In genomic region chr4:139242511-139243051, GRCh38 we compare ENCODE assay signal across 14 cellular contexts. TPM values are rescaled to one million over a fixed set of nuclear protein-coding genes. Genes with fewer than 3 reads are reported as not detected.
A peak's percentile ranks its signal among the peaks of the same experiment; 100 is the strongest.
DNase-seq lines count a peak whose midpoint lies in the region; ATAC-seq and TF ChIP-seq lines count a peak whose summit lies in the region.
"Had no signal": no experiment of that assay in that cellular context is flagged by ENCODE, and none has a peak within 500 bp of the region (broad histone marks: within the 10 kb centered on the region; RNA-seq: fewer than 3 reads in every experiment).

No MANE protein-coding gene starts in this region.

- H3F3A ChIP-seq in GM23248 (ENCODE audit: insufficient read depth) = peaks cover 34% of the 10 kb centered on the region

- H3K9me3 Mint-ChIP-seq in T-helper 2 cell treated with Interferon-gamma antibody and Interleukin-4, amounts not matched to agents 5 μg/mL and 100 μg/mL, for 36 hours = peaks cover 9% of the 10 kb centered on the region
- H3K9me3 Mint-ChIP-seq in activated T-cell treated with anti-CD3 and anti-CD28 coated beads, Interleukin-2, amount 50 U/mL, for 24 hours = peaks cover 4% of the 10 kb centered on the region

- intact Hi-C loops in gastrocnemius medialis (cut with DNase I; ENCODE audit: low total_unique reads) = no loop called here

- H3K4me3 Mint-ChIP-seq in T-helper 2 cell treated with Interferon-gamma antibody and Interleukin-4, amounts not matched to agents 5 μg/mL and 100 μg/mL, for 36 hours = no peak overlapping the region
- no peak overlapping the region for H3K4me3 Mint-ChIP-seq in activated T-cell treated with anti-CD3 and anti-CD28 coated beads, Interleukin-2, amount 50 U/mL, for 24 hours
- H3K4me3 Mint-ChIP-seq: activated naive CD4-positive, alpha-beta T cell treated with anti-CD3 and anti-CD28 coated beads for 36 hours; naive thymus-derived CD4-positive, alpha-beta T cell had no signal

- peak overlapping the region; percentile 16; the same call in 1 of the 2 replicates for H3K9ac ChIP-seq in GM23248

- no peaks in the 10 kb centered on the region for H3K4me1 Mint-ChIP-seq in T-helper 2 cell treated with Interferon-gamma antibody and Interleukin-4, amounts not matched to agents 5 μg/mL and 100 μg/mL, for 36 hours (ENCODE audit: low read depth)
- peaks cover 1% of the 10 kb centered on the region for H3K4me1 Mint-ChIP-seq in activated T-cell treated with anti-CD3 and anti-CD28 coated beads, Interleukin-2, amount 50 U/mL, for 24 hours (ENCODE audit: low read depth)

- H3K4me2 ChIP-seq in GM23248 (ENCODE audit: unreplicated experiment) = peak overlapping the region; percentile 71

- no peaks in the 10 kb centered on the region for H4K20me1 ChIP-seq in GM23248 (ENCODE audit: insufficient read depth)

- WGBS in GM23248 (ENCODE audit: low coverage in 1 of 2, low lambda C conversion rate in 2 of 2, missing lambda C conversion rate in 2 of 2), 2 experiments = 12 to 17% methylated on average over 2 of the region's 2 CpGs

- no peak overlapping the region for H3K27ac Mint-ChIP-seq in T-helper 2 cell treated with Interferon-gamma antibody and Interleukin-4, amounts not matched to agents 5 μg/mL and 100 μg/mL, for 36 hours
- no peak overlapping the region for H3K27ac Mint-ChIP-seq in activated T-cell treated with anti-CD3 and anti-CD28 coated beads, Interleukin-2, amount 50 U/mL, for 24 hours
- H3K27ac Mint-ChIP-seq: activated naive CD4-positive, alpha-beta T cell treated with anti-CD3 and anti-CD28 coated beads for 36 hours; naive thymus-derived CD4-positive, alpha-beta T cell had no signal

- ATAC-seq in gastrocnemius medialis = no peak
- ATAC-seq: naive thymus-derived CD4-positive, alpha-beta T cell had no signal

- no peak overlapping the region for H3K4me3 ChIP-seq in GM23248
- no peak overlapping the region for H3K4me3 ChIP-seq in gastrocnemius medialis
- H3K4me3 ChIP-seq: stomach had no signal

- H3K36me3 Mint-ChIP-seq in T-helper 2 cell treated with Interferon-gamma antibody and Interleukin-4, amounts not matched to agents 5 μg/mL and 100 μg/mL, for 36 hours (ENCODE audit: low read depth) = no peaks in the 10 kb centered on the region
- H3K36me3 Mint-ChIP-seq in activated T-cell treated with anti-CD3 and anti-CD28 coated beads, Interleukin-2, amount 50 U/mL, for 24 hours (ENCODE audit: low read depth) = no peaks in the 10 kb centered on the region

- TF ChIP-seq CTCF in gastrocnemius medialis (IDR thresholded peaks at IDR 0.05 in 4 of 5, conservative IDR thresholded peaks at IDR 0.05 in 1 of 5) = no peak

- no peak for TF ChIP-seq POLR2A in gastrocnemius medialis (IDR thresholded peaks at IDR 0.05)

- H3K27ac ChIP-seq in GM23248 = peak overlapping the region; percentile 74
- H3K27ac ChIP-seq in epithelial cell of prostate = peak overlapping the region; percentile 89
- peak overlapping the region; percentile 34 to 76 (median 54) for H3K27ac ChIP-seq in gastrocnemius medialis

- no peaks in the 10 kb centered on the region for H3K79me2 ChIP-seq in GM23248 (ENCODE audit: insufficient read depth)

- H3K27me3 Mint-ChIP-seq in T-helper 2 cell treated with Interferon-gamma antibody and Interleukin-4, amounts not matched to agents 5 μg/mL and 100 μg/mL, for 36 hours (ENCODE audit: low read depth) = no peaks in the 10 kb centered on the region
- no peaks in the 10 kb centered on the region for H3K27me3 Mint-ChIP-seq in activated T-cell treated with anti-CD3 and anti-CD28 coated beads, Interleukin-2, amount 50 U/mL, for 24 hours

- no peaks in the 10 kb centered on the region for H3K9me2 ChIP-seq in GM23248 (ENCODE audit: insufficient read depth)

- H2AFZ ChIP-seq in GM23248 = peak overlapping the region; percentile 19; the same call in 1 of the 2 replicates

- H3K27me3 ChIP-seq in GM23248 (replicated peaks; ENCODE audit: insufficient read depth) (no peaks in the 10 kb centered on the region), gastrocnemius medialis (no peaks in the 10 kb centered on the region)
- H3K27me3 ChIP-seq: stomach had no signal

- H3K36me3 ChIP-seq in GM23248 (ENCODE audit: low read depth) (no peaks in the 10 kb centered on the region), gastrocnemius medialis (no peaks in the 10 kb centered on the region)
- H3K36me3 ChIP-seq: stomach had no signal

- DNase-seq in GM23248 (peak; percentile 75), RPMI8226 (peak; percentile 74), epithelial cell of prostate (ENCODE audit: low read depth, low spot score) (peak; percentile 68), gastrocnemius medialis (no peak), C1 segment of cervical spinal cord (lab: John Stamatoyannopoulos, UW) (no peak), 8988T (no peak)
- no peak for DNase-seq in T-helper 2 cell treated with Interferon-gamma antibody and Interleukin-4, amounts not matched to agents 5 μg/mL and 100 μg/mL, for 36 hours (ENCODE audit: low spot score)
- DNase-seq in activated T-cell treated with anti-CD3 and anti-CD28 coated beads, Interleukin-2, amount 50 U/mL, for 24 hours = no peak
- DNase-seq: activated CD4-positive, alpha-beta T cell treated with anti-CD3 and anti-CD28 coated beads, Interleukin-2, amount 50 U/mL, for 1 hour; activated naive CD4-positive, alpha-beta T cell treated with anti-CD3 and anti-CD28 coated beads for 36 hours; effector CD4-positive, alpha-beta T cell; naive thymus-derived CD4-positive, alpha-beta T cell; stomach had no signal

- in situ Hi-C loops in GM23248 (cut with MboI) = no loop called here
- in situ Hi-C loops in gastrocnemius medialis (cut with MboI; ENCODE audit: low sequenced_read_pairs in 4 of 4) = no loop called here

- H3K4me1 ChIP-seq in GM23248 (ENCODE audit: insufficient read depth) (peaks cover 45% of the 10 kb centered on the region), gastrocnemius medialis (peaks cover 10 to 11% of the 10 kb centered on the region in 2 donors)

- H3K9me3 ChIP-seq in GM23248 (ENCODE audit: low read depth) = no peaks in the 10 kb centered on the region
- no peaks in the 10 kb centered on the region for H3K9me3 ChIP-seq in gastrocnemius medialis

RNA-seq across cellular contexts. Expression of gene MGARP, which starts 37.4 kb away (rescaled TPM):
- total RNA-seq in GM23248 (2014; rRNA removed; shearing (Covaris generic)) = 2.1 and 2.4 TPM in 2 replicates
- polyA plus RNA-seq in GM23248 (2016; fragmentation: Nextera tagmentation; extraction: Ambion mirVana) = 2.9 TPM in 2 replicates
- total RNA-seq in gastrocnemius medialis = under 1 TPM in 3 of 4 donors, not detected in 1; 0.29 to 0.65 (median 0.38) TPM
- total RNA-seq: activated naive CD4-positive, alpha-beta T cell treated with anti-CD3 and anti-CD28 coated beads for 36 hours; SK-MEL-5; stomach had no signal

RNA-seq across cellular contexts. Expression of gene NAA15, which starts 58.7 kb away (rescaled TPM):
- total RNA-seq in GM23248 (2014; rRNA removed; shearing (Covaris generic)) = 29.2 and 30.1 TPM in 2 replicates
- polyA plus RNA-seq in GM23248 (2016; fragmentation: Nextera tagmentation; extraction: Ambion mirVana) = 32.3 and 32.8 TPM in 2 replicates
- total RNA-seq in gastrocnemius medialis = 10 to 100 TPM; 25.0 to 48.8 (median 37.2) TPM

RNA-seq across cellular contexts. Expression of gene NDUFC1, which starts 59.7 kb away (rescaled TPM):
- total RNA-seq in GM23248 (2014; rRNA removed; shearing (Covaris generic)) = 23.0 and 38.0 TPM in 2 replicates
- 222 and 225 TPM in 2 replicates for polyA plus RNA-seq in GM23248 (2016; fragmentation: Nextera tagmentation; extraction: Ambion mirVana)
- total RNA-seq in gastrocnemius medialis = 100 to 1,000 TPM in 1 of 4 donors, 10 to 100 TPM in 3; 30.5 to 102 (median 63.5) TPM

Comparison
In these comparisons a context has a peak if more than half of its experiments do, and no peak if none do; other contexts are left out.
1. DNase-seq: peak in GM23248 (single experiment), RPMI8226 (single experiment) and epithelial cell of prostate (single experiment); none in gastrocnemius medialis (0 of 2), T-helper 2 cell treated with Interferon-gamma antibody and Interleukin-4, amounts not matched to agents 5 μg/mL and 100 μg/mL, for 36 hours (single experiment), C1 segment of cervical spinal cord (0 of 14), 8988T (single experiment) and activated T-cell treated with anti-CD3 and anti-CD28 coated beads, Interleukin-2, amount 50 U/mL, for 24 hours (single experiment).
2. Peak in every context shown above with its lines, with median percentiles within 50 percentile points of each other: H3K27ac ChIP-seq.